In genomic region chr20:6575912-6576391, GRCh38 we compare ENCODE assay signal across 14 cellular contexts.
DNase-seq lines count a peak whose midpoint lies in the region; ATAC-seq and TF ChIP-seq lines count a peak whose summit lies in the region.
"Had no signal": no experiment of that assay in that cellular context is flagged by ENCODE, and none has a peak within 500 bp of the region (broad histone marks: within the 10 kb centered on the region; RNA-seq: fewer than 3 reads in every experiment).

No MANE protein-coding gene starts in this region.

- no peak overlapping the region for H3K9ac ChIP-seq in SK-N-MC (ENCODE audit: insufficient read length)

- no peak for TF ChIP-seq CTCF in nephron progenitor cell (IDR thresholded peaks at IDR 0.05)
- no peak for TF ChIP-seq CTCF in endothelial cell (IDR thresholded peaks at IDR 0.05; ENCODE audit: unreplicated experiment)

- no peaks in the 10 kb centered on the region for H3K9me3 ChIP-seq in SK-N-MC (ENCODE audit: low read depth, low read length)
- H3K9me3 ChIP-seq: esophagus squamous epithelium, vagina had no signal

- H3K4me3 Mint-ChIP-seq in nephron progenitor cell (no peak overlapping the region), endothelial cell (ENCODE audit: unreplicated experiment) (no peak overlapping the region)

- H3K4me1 Mint-ChIP-seq in nephron progenitor cell (peaks cover 8% of the 10 kb centered on the region), endothelial cell (ENCODE audit: unreplicated experiment) (no peaks in the 10 kb centered on the region)

- no peak overlapping the region for H3K27ac Mint-ChIP-seq in nephron progenitor cell
- no peak overlapping the region for H3K27ac Mint-ChIP-seq in endothelial cell (ENCODE audit: unreplicated experiment)

- ATAC-seq in HG02852 (IDR thresholded peaks at IDR 0.05; ENCODE audit: unreplicated experiment), result peak; percentile 78

- H3K27ac ChIP-seq in SK-N-MC, result 0 out of 2 replicates have a peak overlapping the region, but pooled peaks have one; percentile 63
- H3K27ac ChIP-seq: esophagus squamous epithelium, vagina had no signal

- H3K9me3 Mint-ChIP-seq in nephron progenitor cell (no peaks in the 10 kb centered on the region), endothelial cell (ENCODE audit: unreplicated experiment) (no peaks in the 10 kb centered on the region)

- peak; percentile 5 for DNase-seq in EL
- no peak for DNase-seq in SK-N-MC (ENCODE audit: low read depth, low spot score)
- peak; percentile 86 for DNase-seq in iris pigment epithelial cell (ENCODE audit: low read depth)
- DNase-seq in nephron progenitor cell, result no peak
- DNase-seq in DMS153 treated with DMSO at 0.1 percent for 48 hours (lab: John Stamatoyannopoulos, UW; ENCODE audit: unreplicated experiment), result no peak
- DNase-seq in HPDE6-E6E7 (ENCODE audit: extremely low spot score), result no peak
- DNase-seq in endothelial cell (ENCODE audit: low spot score), result no peak
- DNase-seq: activated CD4-positive, alpha-beta T cell treated with anti-CD3 and anti-CD28 coated beads, Interleukin-2, amount 50 U/mL, for 4 hours; AML-193; amygdala; esophagus squamous epithelium; NCI-H187 treated with DMSO at 0.1 percent for 48 hours had no signal

- H3K27me3 Mint-ChIP-seq in nephron progenitor cell (ENCODE audit: low read depth, poor library complexity) (peaks cover 29% of the 10 kb centered on the region), endothelial cell (ENCODE audit: unreplicated experiment) (peaks cover under 1% of the 10 kb centered on the region)

- no peaks in the 10 kb centered on the region for H3K36me3 ChIP-seq in SK-N-MC (ENCODE audit: insufficient read depth, low read length)
- H3K36me3 ChIP-seq: esophagus squamous epithelium, vagina had no signal

- no peak overlapping the region for H3K4me3 ChIP-seq in SK-N-MC
- H3K4me3 ChIP-seq: esophagus squamous epithelium, vagina had no signal

- H3K36me3 Mint-ChIP-seq in nephron progenitor cell (ENCODE audit: low read depth), result no peaks in the 10 kb centered on the region
- H3K36me3 Mint-ChIP-seq in endothelial cell (ENCODE audit: low read depth, unreplicated experiment), result no peaks in the 10 kb centered on the region

Comparison
In these comparisons a context has a peak if more than half of its experiments do, and no peak if none do; other contexts are left out.
1. DNase-seq: peak in EL (single experiment) and iris pigment epithelial cell (single experiment); none in SK-N-MC (single experiment), nephron progenitor cell (single experiment), DMS153 treated with DMSO at 0.1 percent for 48 hours (single experiment), HPDE6-E6E7 (single experiment) and endothelial cell (single experiment).